33 cellular contexts compared by ENCODE assay signal in genomic region chr10:489335-489734, GRCh38.
DNase-seq lines count a peak whose midpoint lies in the region; TF ChIP-seq lines count a peak whose summit lies in the region.
"Had no signal": no experiment of that assay in that cellular context is flagged by ENCODE, and none has a peak within 500 bp of the region (broad histone marks: within the 10 kb centered on the region; RNA-seq: fewer than 3 reads in every experiment).

No MANE protein-coding gene starts in this region.

- WGBS in sigmoid colon, 2 donors, result 95% methylated on average over 11 of the region's 11 CpGs

- no peak overlapping the region for H3K4me3 ChIP-seq in right atrium auricular region
- no peak overlapping the region for H3K4me3 ChIP-seq in sigmoid colon
- H3K4me3 ChIP-seq: ascending aorta, cardiac muscle cell, heart right ventricle, lung, tibial artery had no signal

- TF ChIP-seq CTCF in right atrium auricular region (IDR thresholded peaks at IDR 0.05) (no peak), sigmoid colon (IDR thresholded peaks at IDR 0.05) (no peak), Calu3 (IDR thresholded peaks at IDR 0.05; ENCODE audit: unreplicated experiment) (no peak)

- in situ Hi-C loops in KBM-7 (cut with MboI; ENCODE audit: low pct_unique_long_range_greater_than_20kb, low sequenced_read_pairs), result no loop called here

- intact Hi-C loops in sigmoid colon (cut with DNase I) (no loop called here), Calu3 (cut with micrococcal nuclease; ENCODE audit: unreplicated experiment) (no loop called here)

- H3K9me3 ChIP-seq in right atrium auricular region, result no peaks in the 10 kb centered on the region
- H3K9me3 ChIP-seq in sigmoid colon, result no peaks in the 10 kb centered on the region
- H3K9me3 ChIP-seq: ascending aorta, heart right ventricle, tibial artery had no signal

- H3K27ac ChIP-seq in right atrium auricular region, result peak overlapping the region; percentile 4 to 38
- peak overlapping the region; percentile 82 to 90 (median 86) for H3K27ac ChIP-seq in sigmoid colon
- H3K27ac ChIP-seq: 22Rv1, ascending aorta, C4-2B, cardiac muscle cell, VCaP had no signal

- no peaks in the 10 kb centered on the region for H3K36me3 Mint-ChIP-seq in T-helper 1 cell treated with Interleukin-12 subunit alpha and Interleukin-12 subunit beta and Interleukin-4 antibody, amounts not matched to agents 30 μg/mL and 1 μg/mL, for 36 hours (ENCODE audit: low read depth)
- no peaks in the 10 kb centered on the region for H3K36me3 Mint-ChIP-seq in Calu3 (ENCODE audit: insufficient read depth, unreplicated experiment)
- H3K36me3 Mint-ChIP-seq: activated naive CD8-positive, alpha-beta T cell treated with anti-CD3 and anti-CD28 coated beads, Interleukin-2, amount 10 ng/mL, durations not matched to agents 7 days and 5 days; natural killer cell treated with Interleukin-12 subunit alpha and Interleukin-12 subunit beta and Interleukin-15 and Interleukin-18, amount 100 ng/mL, for 72 hours had no signal

- no peak for DNase-seq in T-helper 1 cell
- no peak for DNase-seq in right atrium auricular region (ENCODE audit: low spot score)
- DNase-seq in sigmoid colon, result no peak
- no peak for DNase-seq in NCI-H1694 treated with DMSO at 0.1 percent for 48 hours (lab: John Stamatoyannopoulos, UW)
- DNase-seq in Calu3, result no peak
- no peak for DNase-seq in activated gamma-delta T cell treated with Interleukin-2 at 50 U/mL for 16 hours
- no peak for DNase-seq in KBM-7
- DNase-seq: activated CD4-positive, alpha-beta T cell treated with anti-CD3 and anti-CD28 coated beads for 4 hours; activated CD8-positive, alpha-beta T cell treated with anti-CD3 and anti-CD28 coated beads, Interleukin-2, amount 10 ng/mL, durations not matched to agents 7 days and 5 days; activated effector memory CD4-positive, alpha-beta T cell treated with Interleukin-2 at 50 U/mL for 16 hours; COR-L47; cortex of kidney; DMS53; effector memory CD8-positive, alpha-beta T cell; H7; heart right ventricle; NCI-H1105; NCI-H1930; NCI-H226; NCI-H69; SIG-M5; stimulated activated naive CD8-positive, alpha-beta T cell treated with anti-CD3 and anti-CD28 coated beads, Interleukin-15, amount 100 ng/mL, for 72 hours; T-helper 9 cell had no signal

- H3K4me1 ChIP-seq in right atrium auricular region, result peaks cover 0 to 49% of the 10 kb centered on the region in 2 donors
- H3K4me1 ChIP-seq in sigmoid colon, result peaks cover 0 to 84% (median 75%) of the 10 kb centered on the region in 4 donors

- H3K9me3 Mint-ChIP-seq in T-helper 1 cell treated with Interleukin-12 subunit alpha and Interleukin-12 subunit beta and Interleukin-4 antibody, amounts not matched to agents 30 μg/mL and 1 μg/mL, for 36 hours, result no peaks in the 10 kb centered on the region
- no peaks in the 10 kb centered on the region for H3K9me3 Mint-ChIP-seq in Calu3 (ENCODE audit: low read depth, unreplicated experiment)
- H3K9me3 Mint-ChIP-seq: activated naive CD8-positive, alpha-beta T cell treated with anti-CD3 and anti-CD28 coated beads, Interleukin-2, amount 10 ng/mL, durations not matched to agents 7 days and 5 days; effector memory CD8-positive, alpha-beta T cell; natural killer cell treated with Interleukin-12 subunit alpha and Interleukin-12 subunit beta and Interleukin-15 and Interleukin-18, amount 100 ng/mL, for 72 hours; stimulated activated naive CD8-positive, alpha-beta T cell treated with anti-CD3 and anti-CD28 coated beads, Interleukin-15, amount 100 ng/mL, for 72 hours had no signal

- H3K4me3 Mint-ChIP-seq in T-helper 1 cell treated with Interleukin-12 subunit alpha and Interleukin-12 subunit beta and Interleukin-4 antibody, amounts not matched to agents 30 μg/mL and 1 μg/mL, for 36 hours, result no peak overlapping the region
- H3K4me3 Mint-ChIP-seq in Calu3 (ENCODE audit: low read depth, unreplicated experiment), result no peak overlapping the region
- H3K4me3 Mint-ChIP-seq: activated CD8-positive, alpha-beta T cell treated with anti-CD3 and anti-CD28 coated beads, Interleukin-2, amount 10 ng/mL, durations not matched to agents 7 days and 5 days; activated naive CD8-positive, alpha-beta T cell treated with anti-CD3 and anti-CD28 coated beads, Interleukin-2, amount 10 ng/mL, durations not matched to agents 7 days and 5 days; effector memory CD8-positive, alpha-beta T cell; natural killer cell treated with Interleukin-12 subunit alpha and Interleukin-12 subunit beta and Interleukin-15 and Interleukin-18, amount 100 ng/mL, for 72 hours; stimulated activated naive CD8-positive, alpha-beta T cell treated with anti-CD3 and anti-CD28 coated beads, Interleukin-15, amount 100 ng/mL, for 72 hours had no signal

- H3K36me3 ChIP-seq in right atrium auricular region, result no peaks in the 10 kb centered on the region
- no peaks in the 10 kb centered on the region for H3K36me3 ChIP-seq in sigmoid colon
- H3K36me3 ChIP-seq: ascending aorta, cardiac muscle cell had no signal

- peaks cover 12% of the 10 kb centered on the region for H3K27me3 Mint-ChIP-seq in T-helper 1 cell treated with Interleukin-12 subunit alpha and Interleukin-12 subunit beta and Interleukin-4 antibody, amounts not matched to agents 30 μg/mL and 1 μg/mL, for 36 hours (ENCODE audit: low read depth)
- no peaks in the 10 kb centered on the region for H3K27me3 Mint-ChIP-seq in Calu3 (ENCODE audit: unreplicated experiment)

- TF ChIP-seq POLR2A in sigmoid colon (IDR thresholded peaks at IDR 0.05), result no peak

- peaks cover 4% of the 10 kb centered on the region for H3K4me1 Mint-ChIP-seq in T-helper 1 cell treated with Interleukin-12 subunit alpha and Interleukin-12 subunit beta and Interleukin-4 antibody, amounts not matched to agents 30 μg/mL and 1 μg/mL, for 36 hours (ENCODE audit: low read depth)
- H3K4me1 Mint-ChIP-seq in Calu3 (ENCODE audit: low read depth, unreplicated experiment), result no peaks in the 10 kb centered on the region

- peak overlapping the region; percentile 0 for H3K27ac Mint-ChIP-seq in T-helper 1 cell treated with Interleukin-12 subunit alpha and Interleukin-12 subunit beta and Interleukin-4 antibody, amounts not matched to agents 30 μg/mL and 1 μg/mL, for 36 hours
- H3K27ac Mint-ChIP-seq in Calu3 (ENCODE audit: unreplicated experiment), result no peak overlapping the region
- H3K27ac Mint-ChIP-seq: activated CD8-positive, alpha-beta T cell treated with anti-CD3 and anti-CD28 coated beads, Interleukin-2, amount 10 ng/mL, durations not matched to agents 7 days and 5 days; activated naive CD8-positive, alpha-beta T cell treated with anti-CD3 and anti-CD28 coated beads, Interleukin-2, amount 10 ng/mL, durations not matched to agents 7 days and 5 days; effector memory CD8-positive, alpha-beta T cell; natural killer cell treated with Interleukin-12 subunit alpha and Interleukin-12 subunit beta and Interleukin-15 and Interleukin-18, amount 100 ng/mL, for 72 hours; stimulated activated naive CD8-positive, alpha-beta T cell treated with anti-CD3 and anti-CD28 coated beads, Interleukin-15, amount 100 ng/mL, for 72 hours had no signal

- no TSS peak for BruUV-seq in Calu3 (replicated peaks; lab: Mats Ljungman, UMichigan)

- H3K27me3 ChIP-seq in right atrium auricular region (no peaks in the 10 kb centered on the region), sigmoid colon (no peaks in the 10 kb centered on the region)
- H3K27me3 ChIP-seq: ascending aorta, heart right ventricle, tibial artery had no signal

- CTCF ChIA-PET in Calu3 (lab: Charles Lee), result no interaction called here

- no peak for TF ChIP-seq EP300 in sigmoid colon (IDR thresholded peaks at IDR 0.05)
